In genomic region chr13:65063753-65064152, GRCh38 we compare ENCODE assay signal across 26 cellular contexts.
DNase-seq lines count a peak whose midpoint lies in the region; FAIRE-seq and TF ChIP-seq lines count a peak whose summit lies in the region.
"Had no signal": no experiment of that assay in that cellular context is flagged by ENCODE, and none has a peak within 500 bp of the region (broad histone marks: within the 10 kb centered on the region; RNA-seq: fewer than 3 reads in every experiment).

No MANE protein-coding gene starts in this region.

- DNase-seq in EL (peak; percentile 42), MM.1S (peak; percentile 6), astrocyte (ENCODE audit: low read depth) (peak; percentile 67), kidney glomerular epithelial cell (lab: John Stamatoyannopoulos, UW) (peak; percentile 9), neuronal stem cell (ENCODE audit: low spot score) (no peak), NK-92 (lab: John Stamatoyannopoulos, UW; ENCODE audit: unreplicated experiment) (no peak), brain microvascular endothelial cell (no peak)
- DNase-seq in activated effector memory CD4-positive, alpha-beta T cell treated with Interleukin-2 at 50 U/mL for 16 hours: no peak
- DNase-seq: activated CD4-positive, alpha-beta T cell treated with anti-CD3 and anti-CD28 coated beads, Interleukin-2, amount 50 U/mL, for 1 hour; colonic mucosa; DMS79; endodermal cell; GOT3; heart left ventricle; naive B cell; NCI-H1436; right cardiac atrium; stimulated activated CD4-positive, alpha-beta T cell treated with anti-CD3 and anti-CD28 coated beads, Interleukin-12 subunit alpha, Interleukin-12 subunit beta, amount 100 ng/mL, for 4 hours; stimulated activated CD4-positive, alpha-beta T cell treated with anti-CD3 and anti-CD28 coated beads, Interleukin-4, amount 100 ng/mL, for 4 hours; stimulated activated naive CD8-positive, alpha-beta T cell treated with anti-CD3 and anti-CD28 coated beads, Interleukin-15, Interleukin-2, amounts not matched to agents 100 U/mL and 50 U/mL, for 24 hours; thyroid gland had no signal

- no peak overlapping the region for H2BK5ac ChIP-seq in neuronal stem cell (ENCODE audit: low read length)

- no peaks in the 10 kb centered on the region for H3K36me3 Mint-ChIP-seq in astrocyte (ENCODE audit: low read depth, unreplicated experiment)
- H3K36me3 Mint-ChIP-seq: activated naive CD4-positive, alpha-beta T cell treated with anti-CD3 and anti-CD28 coated beads, Interleukin-2, amount 50 U/mL, for 72 hours; naive B cell had no signal

- H3K27me3 Mint-ChIP-seq in astrocyte (ENCODE audit: low read depth, unreplicated experiment): no peaks in the 10 kb centered on the region
- H3K27me3 Mint-ChIP-seq: B cell, naive B cell had no signal

- H3K9me3 Mint-ChIP-seq in astrocyte (ENCODE audit: unreplicated experiment): no peaks in the 10 kb centered on the region
- H3K9me3 Mint-ChIP-seq: endodermal cell had no signal

- H2AK5ac ChIP-seq in neuronal stem cell (ENCODE audit: low read depth, low read length): no peak overlapping the region

- no peaks in the 10 kb centered on the region for H3K27me3 ChIP-seq in MM.1S (replicated peaks; ENCODE audit: insufficient read depth, low read length)
- no peaks in the 10 kb centered on the region for H3K27me3 ChIP-seq in astrocyte (ENCODE audit: insufficient read depth, low read length)
- no peaks in the 10 kb centered on the region for H3K27me3 ChIP-seq in neuronal stem cell (ENCODE audit: control insufficient read depth in 3 of 3, insufficient read depth in 3 of 3, low read depth in 1 of 3, low read length in 3 of 3)
- H3K27me3 ChIP-seq in brain microvascular endothelial cell (replicated peaks): no peaks in the 10 kb centered on the region
- H3K27me3 ChIP-seq: colonic mucosa, heart left ventricle, thyroid gland had no signal

- H4K20me1 ChIP-seq in MM.1S (ENCODE audit: insufficient read depth, low read length) (no peaks in the 10 kb centered on the region), astrocyte (ENCODE audit: insufficient read depth, low read length) (no peaks in the 10 kb centered on the region)

- H3K9ac ChIP-seq in MM.1S (ENCODE audit: low read length): no peak overlapping the region
- H3K9ac ChIP-seq in astrocyte (ENCODE audit: low read length): no peak overlapping the region
- H3K9ac ChIP-seq in neuronal stem cell (ENCODE audit: low read depth, low read length, poor library complexity): no peak overlapping the region

- H2BK15ac ChIP-seq in neuronal stem cell (ENCODE audit: low read length): no peak overlapping the region

- no peak overlapping the region for H3K14ac ChIP-seq in neuronal stem cell (ENCODE audit: low read length)

- H3K79me2 ChIP-seq in MM.1S (ENCODE audit: low read length) (no peaks in the 10 kb centered on the region), astrocyte (ENCODE audit: insufficient read depth, low read length) (no peaks in the 10 kb centered on the region)

- no peak overlapping the region for H3K23ac ChIP-seq in neuronal stem cell (ENCODE audit: low read depth, low read length, poor library complexity)

- FAIRE-seq in astrocyte (lab: Jason Lieb, UNC): no peak
- FAIRE-seq: GM12892 had no signal

- no peaks in the 10 kb centered on the region for H3K4me1 Mint-ChIP-seq in astrocyte (ENCODE audit: low read depth, unreplicated experiment)
- H3K4me1 Mint-ChIP-seq: B cell, endodermal cell, naive B cell had no signal

- H4K91ac ChIP-seq in neuronal stem cell (ENCODE audit: low read depth, low read length, poor library complexity): no peak overlapping the region

- TF ChIP-seq CTCF in MM.1S (IDR thresholded peaks at IDR 0.05; ENCODE audit: low read length): no peak
- TF ChIP-seq CTCF in astrocyte (IDR thresholded peaks at IDR 0.05; ENCODE audit: insufficient read depth, low read depth, low read length): no peak
- TF ChIP-seq CTCF in brain microvascular endothelial cell (IDR thresholded peaks at IDR 0.05; ENCODE audit: low read depth, low read length, missing control alignments): no peak

- no peak overlapping the region for H2AFZ ChIP-seq in MM.1S (ENCODE audit: low read length)
- H2AFZ ChIP-seq in astrocyte (ENCODE audit: low read depth, low read length): no peak overlapping the region
- no peak overlapping the region for H2AFZ ChIP-seq in neuronal stem cell (ENCODE audit: low read length)

- H3K27ac ChIP-seq in MM.1S (ENCODE audit: low read length) (no peak overlapping the region), astrocyte (ENCODE audit: low read depth, low read length) (no peak overlapping the region), neuronal stem cell (replicated peaks; ENCODE audit: low read length) (no peak overlapping the region), brain microvascular endothelial cell (no peak overlapping the region)
- H3K27ac ChIP-seq: colonic mucosa, heart left ventricle, thyroid gland, VCaP had no signal

- H2BK12ac ChIP-seq in neuronal stem cell (ENCODE audit: low read length): no peak overlapping the region

- in situ Hi-C loops in brain microvascular endothelial cell (cut with HindIII; ENCODE audit: low pct_ligation_motif_present, low sequenced_read_pairs): no loop called here

- H3K9me3 ChIP-seq in MM.1S (replicated peaks; ENCODE audit: insufficient read depth, low read length) (no peaks in the 10 kb centered on the region), astrocyte (ENCODE audit: insufficient read depth, low read depth, low read length) (no peaks in the 10 kb centered on the region), neuronal stem cell (replicated peaks in 1 of 2; ENCODE audit: control insufficient read depth in 2 of 2, insufficient read depth in 1 of 2, low read depth in 1 of 2, low read length in 2 of 2) (no peaks in the 10 kb centered on the region)
- H3K9me3 ChIP-seq: colonic mucosa, thyroid gland had no signal

- no peak overlapping the region for H3K27ac Mint-ChIP-seq in astrocyte (ENCODE audit: unreplicated experiment)
- H3K27ac Mint-ChIP-seq: activated naive CD4-positive, alpha-beta T cell treated with anti-CD3 and anti-CD28 coated beads, Interleukin-2, amount 50 U/mL, for 72 hours; B cell; endodermal cell; naive B cell; T-helper 2 cell treated with Interferon-gamma antibody and Interleukin-4, amounts not matched to agents 5 μg/mL and 100 μg/mL, for 36 hours had no signal

- no peak overlapping the region for H3K18ac ChIP-seq in neuronal stem cell (ENCODE audit: low read length)

- no peak overlapping the region for H3K4me2 ChIP-seq in MM.1S (ENCODE audit: low read depth, low read length)
- H3K4me2 ChIP-seq in astrocyte (ENCODE audit: low read length): no peak overlapping the region
- H3K4me2 ChIP-seq in neuronal stem cell (ENCODE audit: insufficient read depth, low read length, poor library complexity, severe bottlenecking): no peak overlapping the region

- H3F3A ChIP-seq in MM.1S (ENCODE audit: insufficient read depth, low read length): 0 out of 2 replicates have a peak, but pooled peaks cover 4% of the 10 kb centered on the region

- H3K4me1 ChIP-seq in MM.1S (ENCODE audit: low read length) (peaks cover 8% of the 10 kb centered on the region; the same call in 1 of the 2 replicates), astrocyte (ENCODE audit: insufficient read depth, low read length) (no peaks in the 10 kb centered on the region), neuronal stem cell (ENCODE audit: control insufficient read depth in 2 of 2, insufficient read depth in 1 of 2, low read depth in 1 of 2, low read length in 2 of 2) (no peaks in the 10 kb centered on the region)
- H3K4me1 ChIP-seq: colonic mucosa, heart left ventricle, thyroid gland had no signal

- H3K36me3 ChIP-seq in MM.1S (replicated peaks; ENCODE audit: insufficient read depth, low read length) (no peaks in the 10 kb centered on the region), astrocyte (ENCODE audit: insufficient read depth, low read length) (no peaks in the 10 kb centered on the region), neuronal stem cell (replicated peaks in 1 of 2; ENCODE audit: control insufficient read depth in 2 of 2, insufficient read depth in 2 of 2, low read length in 2 of 2) (no peaks in the 10 kb centered on the region), brain microvascular endothelial cell (replicated peaks) (no peaks in the 10 kb centered on the region)
- H3K36me3 ChIP-seq: colonic mucosa, heart left ventricle, thyroid gland had no signal

- no peak overlapping the region for H4K8ac ChIP-seq in neuronal stem cell (ENCODE audit: low read depth, low read length)

- H3K9me2 ChIP-seq in MM.1S (replicated peaks; ENCODE audit: insufficient read depth, low read length): no peaks in the 10 kb centered on the region

- no CpG with 5 or more reads among the region's 2 CpGs for WGBS in neuronal stem cell (ENCODE audit: extremely low coverage in 2 of 2, insufficient read length in 2 of 2, insufficient replicate concordance in 1 of 2), 2 donors

- H3K4me3 Mint-ChIP-seq in astrocyte (ENCODE audit: unreplicated experiment): no peak overlapping the region
- H3K4me3 Mint-ChIP-seq: B cell; endodermal cell; naive B cell; T-helper 2 cell treated with Interferon-gamma antibody and Interleukin-4, amounts not matched to agents 5 μg/mL and 100 μg/mL, for 36 hours had no signal

- H3K79me1 ChIP-seq in neuronal stem cell (ENCODE audit: low read depth, low read length): no peaks in the 10 kb centered on the region

- no peak overlapping the region for H3K4ac ChIP-seq in neuronal stem cell (ENCODE audit: low read length)

- H3K4me3 ChIP-seq in MM.1S (ENCODE audit: low read length): no peak overlapping the region
- no peak overlapping the region for H3K4me3 ChIP-seq in astrocyte (ENCODE audit: insufficient read depth, low read depth, low read length)
- H3K4me3 ChIP-seq in neuronal stem cell (ENCODE audit: low read length in 2 of 2): no peak overlapping the region
- H3K4me3 ChIP-seq in brain microvascular endothelial cell (ENCODE audit: low read depth, low read length): no peak overlapping the region
- H3K4me3 ChIP-seq: colonic mucosa, heart left ventricle, thyroid gland had no signal

- H2BK120ac ChIP-seq in neuronal stem cell (ENCODE audit: low read depth, low read length): no peak overlapping the region

Comparison
In these comparisons a context has a peak if more than half of its experiments do, and no peak if none do; other contexts are left out.
1. DNase-seq: peak in EL (single experiment), MM.1S (single experiment), astrocyte (single experiment) and kidney glomerular epithelial cell (single experiment); none in neuronal stem cell (single experiment), NK-92 (single experiment), brain microvascular endothelial cell (single experiment) and activated effector memory CD4-positive, alpha-beta T cell treated with Interleukin-2 at 50 U/mL for 16 hours (single experiment).